ENCODE assay signal across 8 cellular contexts in the genomic region with DNA sequence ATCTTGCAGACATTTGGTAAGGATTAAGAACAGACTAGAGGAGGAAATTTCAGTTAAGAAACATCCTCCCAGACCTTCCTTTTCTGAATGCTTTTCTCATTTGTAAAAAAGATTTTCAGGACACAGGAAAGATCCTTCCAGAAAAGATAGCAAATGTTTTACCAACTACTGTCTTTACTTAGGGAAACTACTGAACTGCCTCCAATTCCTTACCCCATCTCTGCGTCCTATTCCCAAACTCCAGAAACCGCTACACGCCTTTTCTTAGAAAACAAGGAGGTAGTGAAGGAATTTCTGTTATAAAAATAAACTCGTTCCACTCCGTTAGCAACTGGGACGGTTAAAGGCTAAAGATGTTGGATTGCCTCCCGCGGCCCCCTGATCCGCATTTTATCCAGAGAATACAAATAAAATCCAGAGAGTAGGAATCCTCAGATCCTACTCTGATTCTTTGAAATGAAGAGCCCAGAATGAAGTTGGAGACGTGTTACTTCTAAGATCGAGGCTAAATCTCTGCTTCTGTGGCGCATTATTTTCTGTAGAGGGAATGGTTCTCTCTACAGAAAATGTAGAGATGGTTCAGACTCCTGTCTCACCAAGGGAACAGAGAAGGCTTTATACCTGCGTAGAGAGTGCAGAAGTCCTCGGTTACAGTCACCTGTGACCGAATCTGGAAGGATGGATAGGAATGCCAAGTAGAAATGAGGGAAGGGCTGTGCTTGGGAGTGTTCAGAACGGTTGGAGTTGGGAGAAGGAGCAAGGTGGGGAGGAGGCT.
DNase-seq lines count a peak whose midpoint lies in the region; ATAC-seq, FAIRE-seq and TF ChIP-seq lines count a peak whose summit lies in the region.

No MANE protein-coding gene starts in this region.

- no peaks in the 10 kb centered on the region for H3K36me3 ChIP-seq in esophagus squamous epithelium

- ATAC-seq in GM18519 (IDR thresholded peaks at IDR 0.05; ENCODE audit: low FRiP score, unreplicated experiment): no peak
- ATAC-seq in GM18520 (IDR thresholded peaks at IDR 0.05; ENCODE audit: unreplicated experiment): no peak

- intact Hi-C loops in esophagus squamous epithelium (cut with DNase I): no loop called here
- intact Hi-C loops in lower leg skin (cut with DNase I; ENCODE audit: low total_unique reads): no loop called here

- no peak for DNase-seq in T-helper 2 cell treated with Interferon-gamma antibody and Interleukin-4, amounts not matched to agents 5 μg/mL and 100 μg/mL, for 36 hours (ENCODE audit: low spot score)
- DNase-seq in T-helper 2 cell: no peak
- peak; percentile 19 for DNase-seq in RCC 7860 (ENCODE audit: low spot score)
- no peak for DNase-seq in esophagus squamous epithelium (lab: John Stamatoyannopoulos, UW)
- peak; percentile 67 for DNase-seq in retina
- DNase-seq in lower leg skin (ENCODE audit: low spot score in 2 of 2): no peak

- TF ChIP-seq CTCF in esophagus squamous epithelium (IDR thresholded peaks at IDR 0.05): no peak
- no peak for TF ChIP-seq CTCF in lower leg skin (IDR thresholded peaks at IDR 0.05)

- no peaks in the 10 kb centered on the region for H3K9me3 ChIP-seq in esophagus squamous epithelium

- H3K27ac Mint-ChIP-seq in T-helper 2 cell treated with Interferon-gamma antibody and Interleukin-4, amounts not matched to agents 5 μg/mL and 100 μg/mL, for 36 hours: peak overlapping the region; percentile 57

- H3K9me3 Mint-ChIP-seq in T-helper 2 cell treated with Interferon-gamma antibody and Interleukin-4, amounts not matched to agents 5 μg/mL and 100 μg/mL, for 36 hours: no peaks in the 10 kb centered on the region

- no peak overlapping the region for H3K27ac ChIP-seq in esophagus squamous epithelium

- WGBS in esophagus squamous epithelium, 2 donors: 3 to 4% methylated on average over 16 of the region's 16 CpGs
- WGBS in lower leg skin, 2 donors: 2 to 3% methylated on average over 16 of the region's 16 CpGs

- H3K27me3 ChIP-seq in esophagus squamous epithelium: peaks cover 5 to 81% (median 7%) of the 10 kb centered on the region in 4 donors

- H3K4me1 ChIP-seq in esophagus squamous epithelium: peaks cover 0 to 25% (median 8%) of the 10 kb centered on the region in 3 donors

- peaks cover 18% of the 10 kb centered on the region for H3K4me1 Mint-ChIP-seq in T-helper 2 cell treated with Interferon-gamma antibody and Interleukin-4, amounts not matched to agents 5 μg/mL and 100 μg/mL, for 36 hours (ENCODE audit: low read depth)

- no peak for TF ChIP-seq POLR2A in esophagus squamous epithelium (IDR thresholded peaks at IDR 0.05)
- no peak for TF ChIP-seq POLR2A in lower leg skin (IDR thresholded peaks at IDR 0.05)

- H3K36me3 Mint-ChIP-seq in T-helper 2 cell treated with Interferon-gamma antibody and Interleukin-4, amounts not matched to agents 5 μg/mL and 100 μg/mL, for 36 hours (ENCODE audit: low read depth): peaks cover 1% of the 10 kb centered on the region

- peak overlapping the region in 3 of 4 donors; percentile 16 to 57 (median 38) for H3K4me3 ChIP-seq in esophagus squamous epithelium
- no peak overlapping the region for H3K4me3 ChIP-seq in lower leg skin (ENCODE audit: low read depth, poor library complexity, severe bottlenecking)

- no peak for FAIRE-seq in RCC 7860 (lab: Jason Lieb, UNC)

- H3K27me3 Mint-ChIP-seq in T-helper 2 cell treated with Interferon-gamma antibody and Interleukin-4, amounts not matched to agents 5 μg/mL and 100 μg/mL, for 36 hours (ENCODE audit: low read depth): peaks cover 64% of the 10 kb centered on the region

- peak overlapping the region; percentile 76 for H3K4me3 Mint-ChIP-seq in T-helper 2 cell treated with Interferon-gamma antibody and Interleukin-4, amounts not matched to agents 5 μg/mL and 100 μg/mL, for 36 hours

Comparison
In these comparisons a context has a peak if more than half of its experiments do, and no peak if none do; other contexts are left out.
1. DNase-seq: peak in RCC 7860 (single experiment) and retina (single experiment); none in T-helper 2 cell treated with Interferon-gamma antibody and Interleukin-4, amounts not matched to agents 5 μg/mL and 100 μg/mL, for 36 hours (single experiment), T-helper 2 cell (0 of 5), esophagus squamous epithelium (single experiment) and lower leg skin (0 of 2).